In genomic region chr1:85274969-85275453, GRCh38 we compare ENCODE assay signal across 8 cellular contexts. TPM values are rescaled to one million over a fixed set of nuclear protein-coding genes. Genes with fewer than 3 reads are reported as not detected.
DNase-seq lines count a peak whose midpoint lies in the region; ATAC-seq and TF ChIP-seq lines count a peak whose summit lies in the region.

No MANE protein-coding gene starts in this region.

- no peaks in the 10 kb centered on the region for H4K20me1 ChIP-seq in HCT116 (ENCODE audit: insufficient read depth)

- CTCF ChIA-PET in HCT116 (lab: Charles Lee), result interaction anchor here (1.3 kb wide), 1 partner anchor 330 kb away, joined by 4 read pairs; no protein-coding TSS in a partner anchor

- BruUV-seq in HCT116 (replicated peaks; lab: Mats Ljungman, UMichigan), result no TSS peak

- H2AFZ ChIP-seq in HCT116 (ENCODE audit: low read depth, low read length, poor library complexity, severe bottlenecking), result no peak overlapping the region

- peak overlapping the region; percentile 87 for H3K4me2 ChIP-seq in HCT116 (ENCODE audit: low read length)

- no peaks in the 10 kb centered on the region for H3K9me3 Mint-ChIP-seq in stimulated activated effector memory CD8-positive, alpha-beta T cell treated with anti-CD3 and anti-CD28 coated beads, Interleukin-12 subunit alpha, Interleukin-12 subunit beta, amount 100 ng/mL, for 72 hours

- peaks cover 47% of the 10 kb centered on the region for H3K36me3 Mint-ChIP-seq in stimulated activated effector memory CD8-positive, alpha-beta T cell treated with anti-CD3 and anti-CD28 coated beads, Interleukin-12 subunit alpha, Interleukin-12 subunit beta, amount 100 ng/mL, for 72 hours

- peak overlapping the region; percentile 73 for H3K4me3 Mint-ChIP-seq in stimulated activated effector memory CD8-positive, alpha-beta T cell treated with anti-CD3 and anti-CD28 coated beads, Interleukin-12 subunit alpha, Interleukin-12 subunit beta, amount 100 ng/mL, for 72 hours

- peaks cover 16 to 46% of the 10 kb centered on the region in 2 experiments for H3K4me1 ChIP-seq in HCT116 (ENCODE audit: control insufficient read depth in 1 of 2, insufficient read depth in 2 of 2, low read length in 2 of 2)

- ATAC-seq in HCT116, result no peak
- no peak for ATAC-seq in stimulated activated effector memory CD8-positive, alpha-beta T cell treated with anti-CD3 and anti-CD28 coated beads, Interleukin-12 subunit alpha, Interleukin-12 subunit beta, amount 100 ng/mL, for 72 hours
- no peak for ATAC-seq in GM21576 (IDR thresholded peaks at IDR 0.05; ENCODE audit: unreplicated experiment)
- ATAC-seq in GM19467 (IDR thresholded peaks at IDR 0.05; ENCODE audit: unreplicated experiment), result no peak

- DNase-seq in AG20443 (ENCODE audit: low spot score) (peak; percentile 54), HCT116 (ENCODE audit: low read depth, low spot score) (no peak), glomerular visceral epithelial cell (ENCODE audit: extremely low spot score) (peak; percentile 68)
- no peak for DNase-seq in stimulated activated effector memory CD8-positive, alpha-beta T cell treated with anti-CD3 and anti-CD28 coated beads, Interleukin-12 subunit alpha, Interleukin-12 subunit beta, amount 100 ng/mL, for 72 hours (ENCODE audit: low spot score in 2 of 2)
- no peak for DNase-seq in activated CD8-positive, alpha-beta memory T cell treated with anti-CD3 and anti-CD28 coated beads, Interleukin-2, amount 50 U/mL, for 48 hours

- peak overlapping the region; percentile 75 for H3K9ac ChIP-seq in HCT116 (ENCODE audit: low read length)

- H3K4me3 ChIP-seq in HCT116 (replicated peaks in 1 of 2; ENCODE audit: low read depth in 1 of 2, low read length in 2 of 2) (peak overlapping the region; percentile 67 to 70), WI38 (ENCODE audit: low read depth, low read length) (peak overlapping the region; percentile 100)

- TF ChIP-seq RAD21 in HCT116 (IDR thresholded peaks at IDR 0.05; ENCODE audit: low read depth), result no peak; the same call in 1 of the 2 replicates

- TF ChIP-seq POLR2A in HCT116 (IDR thresholded peaks at IDR 0.05; ENCODE audit: borderline replicate concordance, extremely low read depth, insufficient read depth, insufficient read length), result no peak

- no peak overlapping the region; the same call in 1 of the 2 replicates for H3K27ac ChIP-seq in HCT116 (ENCODE audit: low read depth, low read length)

- intact Hi-C loops in HCT116 (cut with micrococcal nuclease), result no loop called here

- no peaks in the 10 kb centered on the region for H3K9me2 ChIP-seq in HCT116 (ENCODE audit: insufficient read depth)

- H3K9me3 ChIP-seq in HCT116 (ENCODE audit: control insufficient read depth in 1 of 2, insufficient read depth in 1 of 2, low read depth in 1 of 2, low read length in 2 of 2), result no peaks in the 10 kb centered on the region

- POLR2A ChIA-PET in HCT116 (lab: Charles Lee), result interaction anchor here (2.0 kb wide), 1 partner anchor 20 kb away, joined by 6 read pairs; no protein-coding TSS in a partner anchor

- H3K4me1 Mint-ChIP-seq in stimulated activated effector memory CD8-positive, alpha-beta T cell treated with anti-CD3 and anti-CD28 coated beads, Interleukin-12 subunit alpha, Interleukin-12 subunit beta, amount 100 ng/mL, for 72 hours, result peaks cover 52% of the 10 kb centered on the region

- H3K27ac Mint-ChIP-seq in stimulated activated effector memory CD8-positive, alpha-beta T cell treated with anti-CD3 and anti-CD28 coated beads, Interleukin-12 subunit alpha, Interleukin-12 subunit beta, amount 100 ng/mL, for 72 hours, result peak overlapping the region; percentile 91

- RAD21 ChIA-PET in HCT116 (lab: Charles Lee; ENCODE audit: low non-redundant PET in 1 of 2, low total read pairs in 2 of 2, uncharacterized antibody in 2 of 2, unreplicated experiment in 2 of 2), result no interaction called here

- H3K36me3 ChIP-seq in HCT116 (ENCODE audit: control insufficient read depth in 1 of 2, insufficient read depth in 2 of 2, low read length in 2 of 2), result peaks cover 0 to 9% of the 10 kb centered on the region in 2 experiments; a peak in 1 of 4 replicates

- no peaks in the 10 kb centered on the region for H3K27me3 ChIP-seq in HCT116 (ENCODE audit: insufficient read depth, low read length)

- peaks cover 54% of the 10 kb centered on the region for H3K79me2 ChIP-seq in HCT116 (ENCODE audit: insufficient read depth, low read length)

- TF ChIP-seq CTCF in HCT116 (IDR thresholded peaks at IDR 0.05 in 2 of 3, conservative IDR thresholded peaks at IDR 0.05 in 1 of 3; ENCODE audit: borderline replicate concordance in 1 of 3, insufficient read depth in 1 of 3, low read depth in 2 of 3, low read length in 2 of 3), result no peak
- no peak for TF ChIP-seq CTCF in WI38 (IDR thresholded peaks at IDR 0.05; ENCODE audit: low read depth, low read length)

TF ChIP-seq in HCT116, 20 proteins besides CTCF, POLR2A, EP300 and RAD21:
- TF ChIP-seq FOSL1 (IDR thresholded peaks at IDR 0.05; ENCODE audit: low read depth), result peak; percentile 50; the same call in 1 of the 2 replicates
- no peak for TF ChIP-seq ZNF274 (IDR thresholded peaks at IDR 0.05; ENCODE audit: low read depth, low read length)
- TF ChIP-seq YY1 (IDR thresholded peaks at IDR 0.05; ENCODE audit: extremely low read depth, insufficient replicate concordance, low read depth, low read length), result no peak
- TF ChIP-seq SIN3A (IDR thresholded peaks at IDR 0.05; ENCODE audit: low read depth), result 0 out of 2 replicates have a peak, but pooled peaks have one; percentile 32
- TF ChIP-seq MAX (IDR thresholded peaks at IDR 0.05), result no peak
- TF ChIP-seq JUND (IDR thresholded peaks at IDR 0.05), result peak; percentile 64
- TF ChIP-seq SP1 (IDR thresholded peaks at IDR 0.05; ENCODE audit: low read depth), result peak; percentile 31; the same call in 1 of the 2 replicates
- TF ChIP-seq CBX3 (IDR thresholded peaks at IDR 0.05; ENCODE audit: low read depth), result no peak
- peak; percentile 9; the same call in 1 of the 2 replicates for TF ChIP-seq CEBPB (IDR thresholded peaks at IDR 0.05; ENCODE audit: low read depth)
- TF ChIP-seq REST (IDR thresholded peaks at IDR 0.05; ENCODE audit: low read depth), result no peak
- TF ChIP-seq TCF7L2 (IDR thresholded peaks at IDR 0.05; ENCODE audit: borderline replicate concordance, extremely low read depth, insufficient read depth, insufficient read length), result no peak

RNA-seq across cellular contexts. Expression of gene BCL10, which starts 1.4 kb away (rescaled TPM):
- 33.8 TPM for total RNA-seq in HCT116 (2021; ENCODE audit: unreplicated experiment)
- 10.7 and 12.1 TPM in 2 replicates for polyA plus RNA-seq in HCT116 (2012)

RNA-seq across cellular contexts. Expression of gene C1orf52, which starts 15.5 kb away (rescaled TPM):
- total RNA-seq in HCT116 (2021; ENCODE audit: unreplicated experiment), result 23.3 TPM
- polyA plus RNA-seq in HCT116 (2012), result 19.9 and 20.1 TPM in 2 replicates

Comparison
In these comparisons a context has a peak if more than half of its experiments do, and no peak if none do; other contexts are left out.
1. DNase-seq: peak in AG20443 (single experiment) and glomerular visceral epithelial cell (single experiment); none in HCT116 (single experiment), stimulated activated effector memory CD8-positive, alpha-beta T cell treated with anti-CD3 and anti-CD28 coated beads, Interleukin-12 subunit alpha, Interleukin-12 subunit beta, amount 100 ng/mL, for 72 hours (0 of 2) and activated CD8-positive, alpha-beta memory T cell treated with anti-CD3 and anti-CD28 coated beads, Interleukin-2, amount 50 U/mL, for 48 hours (single experiment).